24 cellular contexts compared by ENCODE assay signal in the genomic region with DNA sequence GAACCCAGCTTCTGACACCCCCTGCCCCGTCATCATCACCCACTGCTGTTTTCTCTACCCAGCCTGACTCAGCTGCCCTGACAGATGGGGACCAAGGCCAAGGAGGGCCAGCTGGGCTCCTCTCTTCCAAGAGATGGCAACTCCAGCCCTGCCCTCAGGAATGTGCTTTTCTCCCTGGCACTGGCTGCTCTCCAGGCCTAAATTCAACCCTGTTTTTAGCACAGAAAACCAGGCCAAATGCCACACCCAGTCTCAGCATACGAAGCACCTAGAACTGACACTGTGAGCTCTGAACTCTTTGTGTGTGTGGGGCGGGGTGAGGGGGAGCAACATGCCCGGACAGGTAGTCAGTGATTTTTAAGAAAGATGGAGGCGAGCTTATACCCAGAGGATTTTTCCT. TPM values are rescaled to one million over a fixed set of nuclear protein-coding genes. Genes with fewer than 3 reads are reported as not detected.
DNase-seq lines count a peak whose midpoint lies in the region; ATAC-seq and TF ChIP-seq lines count a peak whose summit lies in the region.
"Had no signal": no experiment of that assay in that cellular context is flagged by ENCODE, and none has a peak within 500 bp of the region (broad histone marks: within the 10 kb centered on the region; RNA-seq: fewer than 3 reads in every experiment).

No MANE protein-coding gene starts in this region.

- no peaks in the 10 kb centered on the region for H3K36me3 Mint-ChIP-seq in activated CD4-positive, alpha-beta T cell treated with anti-CD3 and anti-CD28 coated beads, Interleukin-2, amount 10 ng/mL, durations not matched to agents 7 days and 5 days (ENCODE audit: low read depth)
- H3K36me3 Mint-ChIP-seq: activated naive CD8-positive, alpha-beta T cell treated with anti-CD3 and anti-CD28 coated beads, Interleukin-2, amount 10 ng/mL, durations not matched to agents 7 days and 5 days had no signal

- peaks cover 22% of the 10 kb centered on the region for H3K27me3 Mint-ChIP-seq in activated CD4-positive, alpha-beta T cell treated with anti-CD3 and anti-CD28 coated beads, Interleukin-2, amount 10 ng/mL, durations not matched to agents 7 days and 5 days

- H3K36me3 ChIP-seq in HEK293 (ENCODE audit: control insufficient read depth in 2 of 2, insufficient read depth in 1 of 2, low read length in 2 of 2): no peaks in the 10 kb centered on the region
- H3K36me3 ChIP-seq in RWPE2 (ENCODE audit: low read depth): no peaks in the 10 kb centered on the region
- H3K36me3 ChIP-seq in psoas muscle (ENCODE audit: insufficient read depth in 1 of 2, low read depth in 1 of 2): no peaks in the 10 kb centered on the region

- no peak overlapping the region for H3K4me3 Mint-ChIP-seq in activated CD4-positive, alpha-beta T cell treated with anti-CD3 and anti-CD28 coated beads, Interleukin-2, amount 10 ng/mL, durations not matched to agents 7 days and 5 days
- H3K4me3 Mint-ChIP-seq: activated naive CD8-positive, alpha-beta T cell treated with anti-CD3 and anti-CD28 coated beads, Interleukin-2, amount 10 ng/mL, durations not matched to agents 7 days and 5 days; activated T-helper 1 cell treated with anti-CD3 and anti-CD28 coated beads, Interleukin-12 subunit alpha, Interleukin-12 subunit beta, Interleukin-2, Interleukin-4 antibody, amounts not matched to agents 30 ng/mL and 10 ng/mL and 1 ng/mL, durations not matched to agents 14 hours and 24 hours and 36 hours; T-helper 1 cell treated with Interleukin-12 subunit alpha and Interleukin-12 subunit beta and Interleukin-4 antibody, amounts not matched to agents 30 μg/mL and 1 μg/mL, for 36 hours; WTC11 had no signal

- H3K27ac Mint-ChIP-seq in activated CD4-positive, alpha-beta T cell treated with anti-CD3 and anti-CD28 coated beads, Interleukin-2, amount 10 ng/mL, durations not matched to agents 7 days and 5 days: no peak overlapping the region
- H3K27ac Mint-ChIP-seq: activated naive CD8-positive, alpha-beta T cell treated with anti-CD3 and anti-CD28 coated beads, Interleukin-2, amount 10 ng/mL, durations not matched to agents 7 days and 5 days; activated T-helper 1 cell treated with anti-CD3 and anti-CD28 coated beads, Interleukin-12 subunit alpha, Interleukin-12 subunit beta, Interleukin-2, Interleukin-4 antibody, amounts not matched to agents 30 ng/mL and 10 ng/mL and 1 ng/mL, durations not matched to agents 14 hours and 24 hours and 36 hours; T-helper 1 cell treated with Interleukin-12 subunit alpha and Interleukin-12 subunit beta and Interleukin-4 antibody, amounts not matched to agents 30 μg/mL and 1 μg/mL, for 36 hours; WTC11 had no signal

- ATAC-seq in RWPE2 (ENCODE audit: low read depth) (peak; percentile 72), Right ventricle myocardium superior (ENCODE audit: poor library complexity) (peak; percentile 92), psoas muscle (peak; percentile 70 to 96 (median 90)), GM19455 (IDR thresholded peaks at IDR 0.05; ENCODE audit: unreplicated experiment) (no peak), HG03280 (IDR thresholded peaks at IDR 0.05; ENCODE audit: unreplicated experiment) (no peak)
- ATAC-seq: GM12878, WTC11 had no signal

- H3K27ac ChIP-seq in HEK293 (ENCODE audit: extremely low read depth, low read depth, low read length) (no peak overlapping the region), RWPE2 (ENCODE audit: poor library complexity, severe bottlenecking) (peak overlapping the region; percentile 93), psoas muscle (no peak overlapping the region)

- CTCF ChIA-PET in HEK293 (lab: Yijun Ruan, JAX): interaction anchor here (0.6 to 3.0 kb wide), 7 partner anchors 16 to 547 kb away, joined by 3 to 11 read pairs (median 5); no protein-coding TSS in a partner anchor
- CTCF ChIA-PET in activated CD4-positive, alpha-beta T cell treated with anti-CD3 and anti-CD28 coated beads, Interleukin-2, amount 10 ng/mL, durations not matched to agents 7 days and 5 days (lab: Charles Lee): interaction anchor here (1.6 kb wide), 1 partner anchor 12 kb away, joined by 4 read pairs; no protein-coding TSS in a partner anchor

- H3K4me3 ChIP-seq in HEK293 (ENCODE audit: low read depth, low read length) (no peak overlapping the region), RWPE2 (ENCODE audit: severe bottlenecking) (no peak overlapping the region), psoas muscle (no peak overlapping the region)
- H3K4me3 ChIP-seq: GM12878 had no signal

- intact Hi-C loops in Right ventricle myocardium superior (cut with DNase I) (no loop called here), psoas muscle (cut with DNase I) (no loop called here)

- WGBS in psoas muscle, 3 donors: 30 to 43% (median 34%) methylated on average over 5 of the region's 5 CpGs

- peaks cover 13% of the 10 kb centered on the region for H3K4me1 Mint-ChIP-seq in activated CD4-positive, alpha-beta T cell treated with anti-CD3 and anti-CD28 coated beads, Interleukin-2, amount 10 ng/mL, durations not matched to agents 7 days and 5 days

- no peaks in the 10 kb centered on the region for H3K9me3 ChIP-seq in HEK293 (ENCODE audit: control insufficient read depth, insufficient read depth, low read depth, low read length)
- H3K9me3 ChIP-seq in RWPE2 (ENCODE audit: severe bottlenecking): no peaks in the 10 kb centered on the region
- no peaks in the 10 kb centered on the region for H3K9me3 ChIP-seq in psoas muscle

- POLR2A ChIA-PET in HEK293 (lab: Yijun Ruan, JAX): no interaction called here
- POLR2A ChIA-PET in activated CD4-positive, alpha-beta T cell treated with anti-CD3 and anti-CD28 coated beads, Interleukin-2, amount 10 ng/mL, durations not matched to agents 7 days and 5 days (lab: Charles Lee): no interaction called here

- no peaks in the 10 kb centered on the region for H3K9me3 Mint-ChIP-seq in activated CD4-positive, alpha-beta T cell treated with anti-CD3 and anti-CD28 coated beads, Interleukin-2, amount 10 ng/mL, durations not matched to agents 7 days and 5 days
- H3K9me3 Mint-ChIP-seq: activated naive CD8-positive, alpha-beta T cell treated with anti-CD3 and anti-CD28 coated beads, Interleukin-2, amount 10 ng/mL, durations not matched to agents 7 days and 5 days; activated T-helper 1 cell treated with anti-CD3 and anti-CD28 coated beads, Interleukin-12 subunit alpha, Interleukin-12 subunit beta, Interleukin-2, Interleukin-4 antibody, amounts not matched to agents 30 ng/mL and 10 ng/mL and 1 ng/mL, durations not matched to agents 14 hours and 24 hours and 36 hours; T-helper 1 cell treated with Interleukin-12 subunit alpha and Interleukin-12 subunit beta and Interleukin-4 antibody, amounts not matched to agents 30 μg/mL and 1 μg/mL, for 36 hours had no signal

- DNase-seq in RWPE2 (ENCODE audit: low spot score) (peak; percentile 93), Right ventricle myocardium superior (peak; percentile 58), psoas muscle (peak; percentile 31 to 84), COLO829 (ENCODE audit: low spot score) (no peak)
- no peak for DNase-seq in activated CD4-positive, alpha-beta T cell treated with anti-CD3 and anti-CD28 coated beads, Interleukin-2, amount 10 ng/mL, durations not matched to agents 7 days and 5 days
- DNase-seq: activated naive CD8-positive, alpha-beta T cell treated with anti-CD3 and anti-CD28 coated beads, Interleukin-2, amount 10 ng/mL, durations not matched to agents 7 days and 5 days; Calu3; caudate nucleus; hippocampal formation; KBM-7; kidney glomerular epithelial cell; NCI-H1417 treated with DMSO at 0.1 percent for 48 hours; NCI-H345; NK-92 treated with Interleukin-12 subunit alpha and Interleukin-12 subunit beta, amount 100 ng/mL, for 24 hours; stimulated activated CD4-positive, alpha-beta T cell treated with anti-CD3 and anti-CD28 coated beads, Interleukin-2, amount 100 ng/mL, for 48 hours; substantia nigra had no signal

- H3K4me1 ChIP-seq in HEK293 (ENCODE audit: control insufficient read depth, insufficient read depth, low read length) (no peaks in the 10 kb centered on the region), RWPE2 (ENCODE audit: insufficient read depth, poor library complexity, severe bottlenecking) (peaks cover 55% of the 10 kb centered on the region), psoas muscle (peaks cover 10% of the 10 kb centered on the region)

- H3K27me3 ChIP-seq in RWPE2 (ENCODE audit: insufficient read depth, poor library complexity, severe bottlenecking): no peaks in the 10 kb centered on the region
- H3K27me3 ChIP-seq in psoas muscle (ENCODE audit: insufficient read depth in 3 of 3, low read length in 2 of 3): no peaks in the 10 kb centered on the region

- TF ChIP-seq CTCF in HEK293 (tag by site-specific recombination; IDR thresholded peaks at IDR 0.05) (no peak), RWPE2 (IDR thresholded peaks at IDR 0.05; ENCODE audit: poor library complexity, severe bottlenecking) (no peak), psoas muscle (IDR thresholded peaks at IDR 0.05) (no peak)

TF ChIP-seq in HEK293, 187 proteins besides CTCF, POLR2A, EP300 and RAD21:
- TF ChIP-seq ZNF121 (tag by site-specific recombination; IDR thresholded peaks at IDR 0.05) (no peak), KLF1 (tag by site-specific recombination; IDR thresholded peaks at IDR 0.05) (peak; percentile 38; the same call in 1 of the 2 replicates), TCF7L2 (IDR thresholded peaks at IDR 0.05; ENCODE audit: borderline replicate concordance, low read depth, low read length) (no peak)

RNA-seq across cellular contexts. Expression of a gene that starts 23.4 kb away (rescaled TPM):
- not detected for total RNA-seq in Right ventricle myocardium superior
- total RNA-seq in psoas muscle: not detected
- polyA plus RNA-seq in psoas muscle: not detected
- not detected for total RNA-seq in activated CD4-positive, alpha-beta T cell treated with anti-CD3 and anti-CD28 coated beads, Interleukin-2, amount 10 ng/mL, durations not matched to agents 7 days and 5 days
- total RNA-seq: activated naive CD8-positive, alpha-beta T cell treated with anti-CD3 and anti-CD28 coated beads, Interleukin-2, amount 10 ng/mL, durations not matched to agents 7 days and 5 days; activated T-helper 1 cell treated with anti-CD3 and anti-CD28 coated beads, Interleukin-12 subunit alpha, Interleukin-12 subunit beta, Interleukin-2, Interleukin-4 antibody, amounts not matched to agents 30 ng/mL and 10 ng/mL and 1 ng/mL, durations not matched to agents 14 hours and 24 hours and 36 hours; Calu3; GM12878; omental fat pad; WTC11 had no signal
- polyA plus RNA-seq: GM12878 had no signal

RNA-seq across cellular contexts. Expression of a gene that starts 58.1 kb away (rescaled TPM):
- not detected for total RNA-seq in Right ventricle myocardium superior
- not detected for total RNA-seq in psoas muscle
- not detected for polyA plus RNA-seq in psoas muscle
- not detected for total RNA-seq in activated CD4-positive, alpha-beta T cell treated with anti-CD3 and anti-CD28 coated beads, Interleukin-2, amount 10 ng/mL, durations not matched to agents 7 days and 5 days
- total RNA-seq: activated naive CD8-positive, alpha-beta T cell treated with anti-CD3 and anti-CD28 coated beads, Interleukin-2, amount 10 ng/mL, durations not matched to agents 7 days and 5 days; Calu3; GM12878; WTC11 had no signal

Comparison
In these comparisons a context has a peak if more than half of its experiments do, and no peak if none do; other contexts are left out.
1. ATAC-seq: peak in RWPE2 (single experiment), Right ventricle myocardium superior (single experiment) and psoas muscle (4 of 4); none in GM19455 (single experiment) and HG03280 (single experiment).
2. DNase-seq: peak in RWPE2 (single experiment), Right ventricle myocardium superior (single experiment) and psoas muscle (2 of 2); none in activated CD4-positive, alpha-beta T cell treated with anti-CD3 and anti-CD28 coated beads, Interleukin-2, amount 10 ng/mL, durations not matched to agents 7 days and 5 days (single experiment) and COLO829 (single experiment).